In genomic region chr3:69051796-69052566, GRCh38 we compare ENCODE assay signal across 1 cellular context.
TF ChIP-seq lines count a peak whose summit lies in the region.

Gene TMF1 (minus strand): TSS chr3:69052333. CDS start chr3:69052086, 247 bp downstream.

TF ChIP-seq in HepG2, 621 proteins besides CTCF, POLR2A, EP300 and RAD21 (continued from another document and continues in another):
- peak; percentile 66 for TF ChIP-seq ZBTB40 (IDR thresholded peaks at IDR 0.05)
- peak; percentile 78 for TF ChIP-seq ZBTB40 (CRISPR knock-in tag; IDR thresholded peaks at IDR 0.05)
- TF ChIP-seq NFAT5 (CRISPR knock-in tag; IDR thresholded peaks at IDR 0.05): peak; percentile 41; the same call in 1 of the 2 replicates
- no peak for TF ChIP-seq BRD4 (CRISPR knock-in tag; IDR thresholded peaks at IDR 0.05)
- no peak; the same call in 1 of the 2 replicates for TF ChIP-seq THYN1 (CRISPR knock-in tag; IDR thresholded peaks at IDR 0.05; ENCODE audit: borderline replicate concordance, low read depth)
- TF ChIP-seq YY1 (IDR thresholded peaks at IDR 0.05; ENCODE audit: insufficient read depth, insufficient replicate concordance, low read depth, low read length): peak; percentile 53
- 0 out of 2 replicates have a peak, but pooled peaks have one; percentile 56 for TF ChIP-seq ZNF850 (CRISPR knock-in tag; conservative IDR thresholded peaks at IDR 0.05)
- no peak; the same call in 1 of the 2 replicates for TF ChIP-seq SNAI1 (CRISPR knock-in tag; IDR thresholded peaks at IDR 0.05; ENCODE audit: borderline replicate concordance)
- TF ChIP-seq SRF (IDR thresholded peaks at IDR 0.05; ENCODE audit: low read depth, low read length): no peak
- no peak for TF ChIP-seq XBP1 (CRISPR knock-in tag; IDR thresholded peaks at IDR 0.05)
- TF ChIP-seq ZSCAN25 (CRISPR knock-in tag; IDR thresholded peaks at IDR 0.05): no peak
- TF ChIP-seq ZKSCAN8 (CRISPR knock-in tag; IDR thresholded peaks at IDR 0.05; ENCODE audit: borderline replicate concordance): no peak
- TF ChIP-seq JUNB (CRISPR knock-in tag; IDR thresholded peaks at IDR 0.05; ENCODE audit: borderline replicate concordance): no peak
- no peak for TF ChIP-seq ZNF550 (CRISPR knock-in tag; IDR thresholded peaks at IDR 0.05; ENCODE audit: borderline replicate concordance)
- TF ChIP-seq IRF2 (CRISPR knock-in tag; IDR thresholded peaks at IDR 0.05): peak; percentile 46; the same call in 1 of the 2 replicates
- no peak for TF ChIP-seq ZNF558 (CRISPR knock-in tag; IDR thresholded peaks at IDR 0.05; ENCODE audit: borderline replicate concordance)
- TF ChIP-seq ZIK1 (CRISPR knock-in tag; IDR thresholded peaks at IDR 0.05; ENCODE audit: borderline replicate concordance, low read depth): peak; percentile 56; the same call in 1 of the 2 replicates
- no peak; the same call in 1 of the 2 replicates for TF ChIP-seq SIX1 (CRISPR knock-in tag; IDR thresholded peaks at IDR 0.05; ENCODE audit: borderline replicate concordance)
- no peak for TF ChIP-seq IKZF1 (IDR thresholded peaks at IDR 0.05)
- no peak for TF ChIP-seq ZNF44 (CRISPR knock-in tag; IDR thresholded peaks at IDR 0.05)
- TF ChIP-seq ZBTB2 (CRISPR knock-in tag; IDR thresholded peaks at IDR 0.05; ENCODE audit: low read depth): no peak
- TF ChIP-seq ZGPAT (CRISPR knock-in tag; IDR thresholded peaks at IDR 0.05): peak; percentile 55; the same call in 1 of the 2 replicates
- TF ChIP-seq DNMT3B (CRISPR knock-in tag; conservative IDR thresholded peaks at IDR 0.05): no peak
- TF ChIP-seq CEBPG (CRISPR knock-in tag; IDR thresholded peaks at IDR 0.05): 0 out of 2 replicates have a peak, but pooled peaks have one; percentile 19
- no peak for TF ChIP-seq TEF (CRISPR knock-in tag; IDR thresholded peaks at IDR 0.05)
- no peak; the same call in 1 of the 2 replicates for TF ChIP-seq RARG (CRISPR knock-in tag; IDR thresholded peaks at IDR 0.05; ENCODE audit: low read depth)
- TF ChIP-seq TIGD3 (CRISPR knock-in tag; IDR thresholded peaks at IDR 0.05; ENCODE audit: borderline replicate concordance): no peak
- TF ChIP-seq ZBTB38 (CRISPR knock-in tag; IDR thresholded peaks at IDR 0.05): no peak; the same call in 1 of the 2 replicates
- peak; percentile 73; the same call in 1 of the 2 replicates for TF ChIP-seq SIN3A (IDR thresholded peaks at IDR 0.05; ENCODE audit: borderline replicate concordance, low read depth, low read length)
- TF ChIP-seq ZNF496 (CRISPR knock-in tag; IDR thresholded peaks at IDR 0.05; ENCODE audit: insufficient replicate concordance): no peak
- no peak for TF ChIP-seq ZNF549 (CRISPR knock-in tag; IDR thresholded peaks at IDR 0.05)
- no peak for TF ChIP-seq PAWR (CRISPR knock-in tag; IDR thresholded peaks at IDR 0.05; ENCODE audit: borderline replicate concordance)
- 0 out of 2 replicates have a peak, but pooled peaks have one; percentile 50 for TF ChIP-seq ZNF557 (CRISPR knock-in tag; IDR thresholded peaks at IDR 0.05)
- TF ChIP-seq ZBTB39 (CRISPR knock-in tag; IDR thresholded peaks at IDR 0.05): no peak
